Comparison of ENCODE assay signal across 1 cellular context in genomic region chr22:37309221-37310074, GRCh38.
TF ChIP-seq lines count a peak whose summit lies in the region.

No MANE protein-coding gene starts in this region.

TF ChIP-seq in HepG2, 621 proteins besides CTCF, POLR2A, EP300 and RAD21 (continued from another document):
- TF ChIP-seq HNRNPL (IDR thresholded peaks at IDR 0.05; ENCODE audit: low read depth, low read length) (0 out of 2 replicates have a peak, but pooled peaks have one; percentile 25), SNAPC5 (CRISPR knock-in tag; IDR thresholded peaks at IDR 0.05; ENCODE audit: borderline replicate concordance) (no peak), ZZZ3 (CRISPR knock-in tag; IDR thresholded peaks at IDR 0.05; ENCODE audit: borderline replicate concordance) (no peak), KDM3A (CRISPR knock-in tag; IDR thresholded peaks at IDR 0.05; ENCODE audit: low read depth) (no peak), ZNF607 (CRISPR knock-in tag; IDR thresholded peaks at IDR 0.05; ENCODE audit: borderline replicate concordance) (no peak), ZNF687 (CRISPR knock-in tag; IDR thresholded peaks at IDR 0.05) (peak; percentile 11; the same call in 1 of the 2 replicates), ZBTB20 (CRISPR knock-in tag; IDR thresholded peaks at IDR 0.05; ENCODE audit: borderline replicate concordance, low read depth) (no peak), ZNF530 (CRISPR knock-in tag; IDR thresholded peaks at IDR 0.05; ENCODE audit: low read depth) (no peak), ETV5 (CRISPR knock-in tag; IDR thresholded peaks at IDR 0.05; ENCODE audit: borderline replicate concordance) (peak; percentile 66), TGIF2 (CRISPR knock-in tag; IDR thresholded peaks at IDR 0.05) (no peak), JDP2 (CRISPR knock-in tag; IDR thresholded peaks at IDR 0.05; ENCODE audit: borderline replicate concordance) (no peak)
